Comparison of ENCODE assay signal across 22 cellular contexts in the genomic region with DNA sequence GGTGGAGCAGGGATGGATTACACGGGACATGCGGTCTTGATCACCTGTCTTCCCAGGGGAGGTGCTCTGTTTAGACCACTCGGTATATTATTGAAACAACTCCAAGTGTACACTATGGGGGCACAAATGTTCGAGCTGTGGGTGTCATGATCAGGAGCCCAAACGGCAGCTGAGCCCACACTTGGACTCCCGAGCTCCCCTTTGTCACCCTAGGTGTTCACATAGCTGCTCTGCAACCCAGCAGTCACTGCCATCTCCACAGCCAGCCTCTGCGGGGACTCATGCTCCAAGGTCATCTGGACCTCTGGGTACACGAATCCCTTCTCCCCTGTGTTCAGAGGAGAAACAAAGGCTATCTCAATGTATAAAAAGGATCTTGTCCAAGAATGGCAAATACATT. TPM values are rescaled to one million over a fixed set of nuclear protein-coding genes. Genes with fewer than 3 reads are reported as not detected.
A peak's percentile ranks its signal among the peaks of the same experiment; 100 is the strongest.
DNase-seq lines count a peak whose midpoint lies in the region; ATAC-seq and TF ChIP-seq lines count a peak whose summit lies in the region.
"Had no signal": no experiment of that assay in that cellular context is flagged by ENCODE, and none has a peak within 500 bp of the region (broad histone marks: within the 10 kb centered on the region; RNA-seq: fewer than 3 reads in every experiment).

No MANE protein-coding gene starts in this region.

- intact Hi-C loops in stomach (cut with DNase I; ENCODE audit: low total_unique reads): no loop called here

- TF ChIP-seq POLR2A in stomach (IDR thresholded peaks at IDR 0.05): no peak

- H3K9me3 ChIP-seq in BLaER1 (no peaks in the 10 kb centered on the region), stomach (no peaks in the 10 kb centered on the region)
- H3K9me3 ChIP-seq: BE2C had no signal

- H3K36me3 ChIP-seq in BLaER1: no peaks in the 10 kb centered on the region
- peaks cover 0 to 54% (median 39%) of the 10 kb centered on the region in 4 donors for H3K36me3 ChIP-seq in stomach
- H3K36me3 ChIP-seq: BE2C had no signal

- no peak for ATAC-seq in activated CD4-positive, CD25-positive, alpha-beta regulatory T cell treated with anti-CD3 and anti-CD28 coated beads, Interleukin-2, amount 50 U/mL, for 24 hours
- no peak for ATAC-seq in GM21423 (IDR thresholded peaks at IDR 0.05; ENCODE audit: unreplicated experiment)
- ATAC-seq: GM12878, GM23338, HCT116 had no signal

- TF ChIP-seq EP300 in stomach (IDR thresholded peaks at IDR 0.05): no peak

- H3K27ac ChIP-seq in BLaER1 (no peak overlapping the region), stomach (no peak overlapping the region)
- H3K27ac ChIP-seq: 22Rv1, C4-2B had no signal

- H3K4me2 ChIP-seq in BLaER1: peak overlapping the region; percentile 93
- H3K4me2 ChIP-seq: GM23338 had no signal

- no peaks in the 10 kb centered on the region for H4K20me1 ChIP-seq in BLaER1

- no peak overlapping the region for H3K9ac ChIP-seq in BLaER1

- TF ChIP-seq CTCF in stomach (IDR thresholded peaks at IDR 0.05): no peak

- DNase-seq in activated CD4-positive, CD25-positive, alpha-beta regulatory T cell treated with anti-CD3 and anti-CD28 coated beads, Interleukin-2, amount 50 U/mL, for 72 hours: peak; percentile 3
- DNase-seq in mesenteric fat pad (ENCODE audit: low spot score) (peak; percentile 64), stomach (peak; percentile 17)
- no peak for DNase-seq in stimulated activated CD4-positive, alpha-beta T cell treated with anti-CD3 and anti-CD28 coated beads, Interleukin-2, amount 100 ng/mL, for 24 hours
- DNase-seq: AML-193; BE2C; CD4-positive, alpha-beta T cell; CD8-positive, alpha-beta memory T cell; DMS 273 treated with DMSO at 0.1 percent for 48 hours; DMS79; EL; GDM1; H9 had no signal

- H3K4me1 ChIP-seq in BLaER1 (peaks cover 63% of the 10 kb centered on the region), stomach (peaks cover 0 to 3% (median 0%) of the 10 kb centered on the region in 4 donors)

- H3K27me3 ChIP-seq in BLaER1 (no peaks in the 10 kb centered on the region), stomach (peaks cover 0 to 19% (median 0%) of the 10 kb centered on the region in 3 donors)
- H3K27me3 ChIP-seq: BE2C had no signal

- 84 to 89% (median 87%) methylated on average over 8 of the region's 8 CpGs for WGBS in stomach, 5 donors

- H3K4me3 ChIP-seq in BLaER1: no peak overlapping the region
- no peak overlapping the region for H3K4me3 ChIP-seq in stomach
- H3K4me3 ChIP-seq: GM12878, GM23338 had no signal

RNA-seq across cellular contexts. Expression of a gene that starts 46.0 kb away (rescaled TPM):
- total RNA-seq in mesenteric fat pad: not detected
- 10 to 100 TPM in 4 of 5 donors, 1 to 10 TPM in 1; 6.4 to 93.3 (median 57.1) TPM for total RNA-seq in stomach
- 10 to 100 TPM; 20.3 to 34.3 (median 26.0) TPM for polyA plus RNA-seq in stomach
- total RNA-seq: CD4-positive, alpha-beta T cell; CD8-positive, alpha-beta memory T cell had no signal
- polyA plus RNA-seq: AG04450; CD8-positive, alpha-beta memory T cell had no signal

Comparison
In these comparisons a context has a peak if more than half of its experiments do, and no peak if none do; other contexts are left out.
1. DNase-seq: peak in activated CD4-positive, CD25-positive, alpha-beta regulatory T cell treated with anti-CD3 and anti-CD28 coated beads, Interleukin-2, amount 50 U/mL, for 72 hours (single experiment), mesenteric fat pad (single experiment) and stomach (single experiment); none in stimulated activated CD4-positive, alpha-beta T cell treated with anti-CD3 and anti-CD28 coated beads, Interleukin-2, amount 100 ng/mL, for 24 hours (0 of 2).